Comparison of ENCODE assay signal across 19 cellular contexts in genomic region chr5:9712506-9713285, GRCh38.
DNase-seq lines count a peak whose midpoint lies in the region; ATAC-seq, FAIRE-seq and TF ChIP-seq lines count a peak whose summit lies in the region.
"Had no signal": no experiment of that assay in that cellular context is flagged by ENCODE, and none has a peak within 500 bp of the region (broad histone marks: within the 10 kb centered on the region; RNA-seq: fewer than 3 reads in every experiment).

No MANE protein-coding gene starts in this region.

- DNase-seq in SIG-M5 treated with dmso at 0.1 percent for 504 hours (lab: John Stamatoyannopoulos, UW; ENCODE audit: unreplicated experiment) (peak; percentile 31), SIG-M5 (lab: John Stamatoyannopoulos, UW) (no peak), SJSA1 (ENCODE audit: low read depth in 1 of 2, low spot score in 2 of 2) (peak; percentile 81 to 83), fibroblast of peridontal ligament (ENCODE audit: extremely low read depth) (peak; percentile 83), urothelium cell line (ENCODE audit: low spot score) (peak; percentile 29), NOMO-1 treated with DMSO at 0.1 percent for 48 hours (lab: John Stamatoyannopoulos, UW; ENCODE audit: unreplicated experiment) (no peak), GM10266 (ENCODE audit: extremely low spot score) (no peak)
- DNase-seq: activated CD4-positive, alpha-beta T cell treated with anti-CD3 and anti-CD28 coated beads, Interleukin-2, amount 50 U/mL, for 48 hours; activated naive CD4-positive, alpha-beta T cell treated with anti-CD3 and anti-CD28 coated beads for 36 hours; cortex of kidney; DND-41; glutamatergic neuron; left lung; NCI-H2107; OCI-M1 had no signal

- no peaks in the 10 kb centered on the region for H3K9me3 ChIP-seq in SJSA1 (replicated peaks)
- H3K9me3 ChIP-seq: A549, neutrophil had no signal

- no peaks in the 10 kb centered on the region for H3K27me3 ChIP-seq in SJSA1 (replicated peaks)
- H3K27me3 ChIP-seq: left lung, neutrophil had no signal

- no peak overlapping the region for H3K4me3 ChIP-seq in SJSA1
- H3K4me3 ChIP-seq: A549, left lung had no signal

- H3K27ac ChIP-seq in SJSA1: peak overlapping the region; percentile 70
- H3K27ac ChIP-seq: A549, KMS-11, left lung, neutrophil had no signal

- H3K36me3 ChIP-seq in SJSA1: no peaks in the 10 kb centered on the region
- H3K36me3 ChIP-seq: left lung, neutrophil had no signal

- ATAC-seq in GM19351 (IDR thresholded peaks at IDR 0.05; ENCODE audit: unreplicated experiment): no peak
- ATAC-seq: A549, left lung had no signal

- peak; percentile 96 for FAIRE-seq in urothelium cell line (lab: Jason Lieb, UNC)
- FAIRE-seq: A549 had no signal

- TF ChIP-seq CTCF in GM10266 (IDR thresholded peaks at IDR 0.05; ENCODE audit: control insufficient read depth, insufficient read depth, low read depth, missing control alignments): no peak

- peaks cover 49% of the 10 kb centered on the region for H3K4me1 ChIP-seq in SJSA1 (replicated peaks)
- H3K4me1 ChIP-seq: A549, left lung had no signal

Comparison
In these comparisons a context has a peak if more than half of its experiments do, and no peak if none do; other contexts are left out.
1. DNase-seq: peak in SIG-M5 treated with dmso at 0.1 percent for 504 hours (single experiment), SJSA1 (2 of 2), fibroblast of peridontal ligament (single experiment) and urothelium cell line (single experiment); none in SIG-M5 (single experiment), NOMO-1 treated with DMSO at 0.1 percent for 48 hours (single experiment) and GM10266 (single experiment).